In the genomic region with DNA sequence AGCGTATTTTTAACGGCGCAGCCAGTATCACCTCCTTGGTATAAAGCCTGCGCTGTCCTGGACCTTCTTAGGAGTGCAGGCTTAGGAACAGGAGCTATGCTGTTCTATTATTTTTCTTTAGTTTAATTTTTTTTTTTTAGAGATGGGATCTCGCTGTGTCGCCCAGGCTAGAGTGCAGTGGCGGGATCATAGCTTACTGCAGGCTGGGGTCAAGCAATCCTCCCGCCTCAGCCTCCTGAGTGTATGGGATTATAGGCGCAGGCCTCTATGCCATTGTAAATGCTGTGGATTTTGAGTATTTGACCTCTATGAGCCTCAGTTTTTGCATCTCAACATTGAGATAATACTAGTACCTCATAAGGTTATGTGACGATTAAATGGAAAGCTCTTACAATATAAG, we compare ENCODE assay signal across 11 cellular contexts. TPM values are rescaled to one million over a fixed set of nuclear protein-coding genes. Genes with fewer than 3 reads are reported as not detected.
DNase-seq lines count a peak whose midpoint lies in the region; ATAC-seq, FAIRE-seq and TF ChIP-seq lines count a peak whose summit lies in the region.
"Had no signal": no experiment of that assay in that cellular context is flagged by ENCODE, and none has a peak within 500 bp of the region (broad histone marks: within the 10 kb centered on the region; RNA-seq: fewer than 3 reads in every experiment).

No MANE protein-coding gene starts in this region.

- H3K4me1 ChIP-seq in A549: peaks cover 43% of the 10 kb centered on the region
- peaks cover 6% of the 10 kb centered on the region; the same call in 1 of the 2 replicates for H3K4me1 ChIP-seq in IMR-90 (ENCODE audit: control insufficient read depth, insufficient read depth, low read length)
- no peaks in the 10 kb centered on the region for H3K4me1 ChIP-seq in colonic mucosa
- peaks cover 28% of the 10 kb centered on the region in 2 donors for H3K4me1 ChIP-seq in naive thymus-derived CD4-positive, alpha-beta T cell (ENCODE audit: control insufficient read depth in 2 of 2, insufficient read depth in 2 of 2, low read length in 2 of 2)

- H3K9ac ChIP-seq in IMR-90 (ENCODE audit: low read depth, low read length) (no peak overlapping the region), colonic mucosa (ENCODE audit: low read depth in 2 of 2, low read length in 2 of 2) (peak overlapping the region; percentile 91 to 92)

- H4K5ac ChIP-seq in IMR-90 (ENCODE audit: low read depth, low read length): peak overlapping the region; percentile 90

- H3K27me3 Mint-ChIP-seq in naive thymus-derived CD4-positive, alpha-beta T cell: peaks cover 0 to 20% (median 0%) of the 10 kb centered on the region in 5 donors

- 87% methylated on average over 10 of the region's 10 CpGs for WGBS in A549 (ENCODE audit: missing lambda C conversion rate)
- no CpG with 5 or more reads among the region's 10 CpGs for WGBS in IMR-90 (ENCODE audit: extremely low coverage in 2 of 2, insufficient read length in 1 of 2), 2 experiments

- H3K56ac ChIP-seq in IMR-90 (ENCODE audit: extremely low read depth, insufficient read depth, low read length): no peak overlapping the region

- CTCF ChIA-PET in A549 (lab: Yijun Ruan, JAX): interaction anchor here (0.8 to 5.8 kb wide), 6 partner anchors 10 to 419 kb away, joined by 3 to 63 read pairs (median 9); partner anchors contain the start of gene CCDC184
- CTCF ChIA-PET in IMR-90 (lab: Yijun Ruan, JAX): interaction anchor here (1.4 to 3.8 kb wide), 3 partner anchors 10 to 34 kb away, joined by 4 to 18 read pairs (median 5); partner anchors contain the start of gene CCDC184
- CTCF ChIA-PET in naive thymus-derived CD4-positive, alpha-beta T cell (lab: Charles Lee): interaction anchor here (1.1 to 4.7 kb wide), 5 partner anchors 11 to 161 kb away, joined by 3 to 33 read pairs (median 6); partner anchors contain the start of gene CCDC184

- 0 out of 3 replicates have a peak overlapping the region, but pooled peaks have one; percentile 70 for H2BK15ac ChIP-seq in IMR-90 (ENCODE audit: low read depth, low read length)

- H3K4me2 ChIP-seq in A549 (peak overlapping the region; percentile 87), IMR-90 (ENCODE audit: low read depth, low read length) (peak overlapping the region; percentile 77)

- H3K36me3 ChIP-seq in IMR-90 (ENCODE audit: control insufficient read depth, insufficient read depth, low read length) (no peaks in the 10 kb centered on the region), colonic mucosa (no peaks in the 10 kb centered on the region)
- peaks cover 0 to 7% (median 0%) of the 10 kb centered on the region in 3 experiments for H3K36me3 ChIP-seq in naive thymus-derived CD4-positive, alpha-beta T cell (ENCODE audit: control insufficient read depth in 2 of 3, insufficient read depth in 3 of 3, low read length in 3 of 3)

- peaks cover 3% of the 10 kb centered on the region for H3K27me3 ChIP-seq in IMR-90 (ENCODE audit: control insufficient read depth, insufficient read depth, low read length)
- H3K27me3 ChIP-seq in colonic mucosa: no peaks in the 10 kb centered on the region
- no peaks in the 10 kb centered on the region for H3K27me3 ChIP-seq in naive thymus-derived CD4-positive, alpha-beta T cell (ENCODE audit: control insufficient read depth in 2 of 2, insufficient read depth in 2 of 2, low read length in 2 of 2)

- H2BK5ac ChIP-seq in IMR-90 (ENCODE audit: low read depth, low read length, poor library complexity, severe bottlenecking): peak overlapping the region; percentile 87

- peak overlapping the region; percentile 83 to 96 (median 92) for H3K4me3 Mint-ChIP-seq in naive thymus-derived CD4-positive, alpha-beta T cell

- peaks cover 31 to 60% (median 53%) of the 10 kb centered on the region in 7 donors for H3K4me1 Mint-ChIP-seq in naive thymus-derived CD4-positive, alpha-beta T cell

- H3K14ac ChIP-seq in IMR-90 (replicated peaks; ENCODE audit: low read depth, low read length): no peak overlapping the region; the same call in 1 of the 2 replicates

- H3K9me3 Mint-ChIP-seq in naive thymus-derived CD4-positive, alpha-beta T cell: peaks cover 6 to 34% (median 27%) of the 10 kb centered on the region in 11 donors

- no TSS peak for BruUV-seq in IMR-90 (replicated peaks; lab: Mats Ljungman, UMichigan)

- in situ Hi-C loops in IMR-90 (cut with MboI; ENCODE audit: low sequenced_read_pairs): no loop called here

- H4K8ac ChIP-seq in IMR-90 (ENCODE audit: low read depth in 2 of 2, low read length in 2 of 2): peak overlapping the region; percentile 99; a peak in 3 of 4 replicates

- TF ChIP-seq RAD21 in A549 (conservative IDR thresholded peaks at IDR 0.05 in 1 of 2, IDR thresholded peaks at IDR 0.05 in 1 of 2) (no peak), IMR-90 (IDR thresholded peaks at IDR 0.05; ENCODE audit: low read length) (no peak)

- H3K4ac ChIP-seq in IMR-90 (ENCODE audit: low read depth, low read length): peak overlapping the region; percentile 94

- H3K27ac ChIP-seq in A549 (peak overlapping the region; percentile 86 to 93), IMR-90 (ENCODE audit: insufficient read depth, low read length) (peak overlapping the region; percentile 77; the same call in 1 of the 2 replicates), colonic mucosa (peak overlapping the region; percentile 87)
- peak overlapping the region; percentile 98 for H3K27ac ChIP-seq in naive thymus-derived CD4-positive, alpha-beta T cell (ENCODE audit: low read depth, low read length)

- H4K91ac ChIP-seq in IMR-90 (ENCODE audit: insufficient read depth, low read depth, low read length): peak overlapping the region; percentile 96; the same call in 1 of the 2 replicates

- peaks cover 0 to 8% of the 10 kb centered on the region in 2 experiments; a peak in 2 of 4 replicates for H3K79me1 ChIP-seq in IMR-90 (ENCODE audit: low read depth in 1 of 2, low read length in 2 of 2)

- H2AK5ac ChIP-seq in IMR-90 (ENCODE audit: low read depth, low read length): no peak overlapping the region

- TF ChIP-seq CTCF in A549 (IDR thresholded peaks at IDR 0.05) (no peak), IMR-90 (conservative IDR thresholded peaks at IDR 0.05; ENCODE audit: low read depth, low read length) (no peak), colonic mucosa (IDR thresholded peaks at IDR 0.05) (no peak)

- DNase-seq in A549 (ENCODE audit: low read depth in 1 of 2, low spot score in 1 of 2): no peak
- DNase-seq in IMR-90: no peak
- DNase-seq in colonic mucosa: no peak
- DNase-seq in naive thymus-derived CD4-positive, alpha-beta T cell: peak in 1 of 9 donors; percentile 26
- DNase-seq in stimulated activated naive CD4-positive, alpha-beta T cell treated with Interleukin-2 at 50 U/mL for 16 hours (lab: John Stamatoyannopoulos, UW): no peak
- DNase-seq in putamen (ENCODE audit: low spot score): no peak
- no peak for DNase-seq in NCI-H2107 (lab: John Stamatoyannopoulos, UW)
- DNase-seq in NCI-H146 (lab: John Stamatoyannopoulos, UW): no peak

- dilution Hi-C loops in IMR-90 (cut with HindIII; ENCODE audit: low sequenced_read_pairs, unreplicated experiment): no loop called here

- H3K27ac Mint-ChIP-seq in naive thymus-derived CD4-positive, alpha-beta T cell: peak overlapping the region; percentile 94 to 99 (median 96)

- H3K9me1 ChIP-seq in IMR-90 (ENCODE audit: insufficient read depth, low read length): peaks cover 3% of the 10 kb centered on the region; the same call in 1 of the 2 replicates

- 0 out of 2 replicates have a peak overlapping the region, but pooled peaks have one; percentile 36 for H3K23ac ChIP-seq in IMR-90 (ENCODE audit: low read depth, low read length)

- no peaks in the 10 kb centered on the region for H4K20me1 ChIP-seq in IMR-90 (ENCODE audit: insufficient read depth, low read length)

- H2BK20ac ChIP-seq in IMR-90 (ENCODE audit: low read depth, low read length): no peak overlapping the region

- peak overlapping the region; percentile 96 for H2AFZ ChIP-seq in IMR-90 (replicated peaks; ENCODE audit: low read length, poor library complexity)

- TF ChIP-seq POLR2A in A549 (IDR thresholded peaks at IDR 0.05; ENCODE audit: low read length) (no peak), IMR-90 (IDR thresholded peaks at IDR 0.05; ENCODE audit: low read depth, low read length) (no peak)

- intact Hi-C loops in IMR-90 (cut with micrococcal nuclease) (loop anchor here (5.0 kb wide), 2 partner anchors 153 to 613 kb away; partner anchors contain the start of gene ZNF641), colonic mucosa (cut with DNase I) (no loop called here)
- intact Hi-C loops in naive thymus-derived CD4-positive, alpha-beta T cell (cut with micrococcal nuclease): loop anchor here (1.0 to 5.0 kb wide), 13 partner anchors 8 to 758 kb away; partner anchors contain the start of genes ASB8 (in 2 of the 2), CCDC184 (in 2 of the 2), CCNT1 (in 2 of the 2) and ZNF641 (in 2 of the 2)

- H3K9me3 ChIP-seq in A549: peaks cover 4% of the 10 kb centered on the region; the same call in 2 of the 3 replicates
- no peaks in the 10 kb centered on the region for H3K9me3 ChIP-seq in IMR-90 (ENCODE audit: control insufficient read depth, insufficient read depth, low read length)
- no peaks in the 10 kb centered on the region for H3K9me3 ChIP-seq in colonic mucosa
- H3K9me3 ChIP-seq in naive thymus-derived CD4-positive, alpha-beta T cell (ENCODE audit: control insufficient read depth in 2 of 3, low read length in 3 of 3): peaks cover 0 to 16% (median 3%) of the 10 kb centered on the region in 3 experiments

- no peak for TF ChIP-seq EP300 in A549 (IDR thresholded peaks at IDR 0.05)

- peak overlapping the region; percentile 66 for H3K4me3 ChIP-seq in A549
- peak overlapping the region; percentile 55 for H3K4me3 ChIP-seq in IMR-90 (ENCODE audit: insufficient read depth, low read depth, low read length)
- peak overlapping the region; percentile 51 for H3K4me3 ChIP-seq in colonic mucosa
- H3K4me3 ChIP-seq in naive thymus-derived CD4-positive, alpha-beta T cell (ENCODE audit: low read length): peak overlapping the region; percentile 89

- peak overlapping the region; percentile 44 for H2AK9ac ChIP-seq in IMR-90 (replicated peaks; ENCODE audit: low read depth, low read length, poor library complexity)

- no peak overlapping the region for H2BK120ac ChIP-seq in IMR-90 (ENCODE audit: low read depth, low read length)

- ATAC-seq in A549: no peak
- no peak for ATAC-seq in IMR-90 (ENCODE audit: low read depth)
- ATAC-seq in naive thymus-derived CD4-positive, alpha-beta T cell: no peak

- no peak for FAIRE-seq in A549 (lab: Jason Lieb, UNC)
- FAIRE-seq: G401.6, TTC549 had no signal

- POLR2A ChIA-PET in A549 (lab: Yijun Ruan, JAX): interaction anchor here (0.8 to 2.6 kb wide), 4 partner anchors 16 to 593 kb away, joined by 3 to 10 read pairs (median 4); partner anchors contain the start of genes ASB8 and TMEM106C
- POLR2A ChIA-PET in IMR-90 (lab: Charles Lee; ENCODE audit: unreplicated experiment): no interaction called here
- POLR2A ChIA-PET in naive thymus-derived CD4-positive, alpha-beta T cell (lab: Charles Lee): interaction anchor here (0.6 to 4.6 kb wide), 28 partner anchors 9 to 1120 kb away, joined by 3 to 56 read pairs (median 5); partner anchors contain the start of genes ASB8, CCDC184, CCNT1 and DDX23

- H3K36me3 Mint-ChIP-seq in naive thymus-derived CD4-positive, alpha-beta T cell: peaks cover 15 to 40% (median 32%) of the 10 kb centered on the region in 5 donors

- peak overlapping the region; percentile 35; the same call in 1 of the 2 replicates for H3K18ac ChIP-seq in IMR-90 (ENCODE audit: low read depth, low read length)

RNA-seq across cellular contexts. Expression of gene OR10AD1, which starts 4.1 kb away (rescaled TPM):
- polyA plus RNA-seq in A549 (2011; rRNA removed) (not detected in 2 replicates), A549 (2017; fragmentation: RNase III; extraction: RNeasy Plus Mini Kit Qiagen cat#74134 plus additional on column Dnase treatment) (not detected in 3 replicates), IMR-90 (2012; rRNA removed) (not detected in 2 replicates)
- polyA plus RNA-seq in A549 (2012; cell fraction: cytosol; rRNA removed): not detected in 2 replicates
- not detected in 2 replicates for polyA plus RNA-seq in A549 (2012; cell fraction: nucleus; rRNA removed)
- polyA minus RNA-seq in A549 (2011; rRNA and poly(A)+ RNA removed): not detected in 2 replicates
- total RNA-seq in IMR-90 (2012; rRNA removed) (not detected in 2 replicates), colonic mucosa (not detected)
- polyA plus RNA-seq in IMR-90 (2012; cell fraction: cytosol; rRNA removed): not detected in 2 replicates
- not detected in 2 replicates for polyA plus RNA-seq in IMR-90 (2012; cell fraction: nucleus; rRNA removed; ENCODE audit: low replicate concordance)
- total RNA-seq in naive thymus-derived CD4-positive, alpha-beta T cell: not detected
- polyA plus RNA-seq in naive thymus-derived CD4-positive, alpha-beta T cell: not detected
- total RNA-seq: left colon had no signal

RNA-seq across cellular contexts. Expression of gene CCDC184, which starts 15.5 kb away (rescaled TPM):
- 2.4 and 2.7 TPM in 2 replicates for polyA plus RNA-seq in A549 (2011; rRNA removed)
- 2.8 and 3.0 TPM in 2 replicates for polyA plus RNA-seq in A549 (2012; cell fraction: cytosol; rRNA removed)
- polyA plus RNA-seq in A549 (2012; cell fraction: nucleus; rRNA removed): 2.4 and 2.7 TPM in 2 replicates
- 1.2 to 1.6 TPM (median 1.5 TPM) in 3 replicates for polyA plus RNA-seq in A549 (2017; fragmentation: RNase III; extraction: RNeasy Plus Mini Kit Qiagen cat#74134 plus additional on column Dnase treatment)
- polyA minus RNA-seq in A549 (2011; rRNA and poly(A)+ RNA removed): 1.8 TPM in 2 replicates
- under 0.01 and 0.18 TPM in 2 replicates for total RNA-seq in IMR-90 (2012; rRNA removed)
- polyA plus RNA-seq in IMR-90 (2012; rRNA removed): 0.22 TPM in 2 replicates
- polyA plus RNA-seq in IMR-90 (2012; cell fraction: cytosol; rRNA removed): 0.31 and 0.70 TPM in 2 replicates
- 0.17 and 0.32 TPM in 2 replicates for polyA plus RNA-seq in IMR-90 (2012; cell fraction: nucleus; rRNA removed; ENCODE audit: low replicate concordance)
- total RNA-seq in colonic mucosa: under 1 TPM; 0.35 to 0.53 TPM
- 1 to 10 TPM in 2 of 5 experiments, under 1 TPM in 2, not detected in 1; 0.22 to 3.8 (median 1.8) TPM for total RNA-seq in naive thymus-derived CD4-positive, alpha-beta T cell
- polyA plus RNA-seq in naive thymus-derived CD4-positive, alpha-beta T cell: under 1 TPM in 1 of 2 donors, not detected in 1; 0.21 TPM

RNA-seq across cellular contexts. Expression of gene ASB8, which starts 41.7 kb away (rescaled TPM):
- 25.6 and 33.1 TPM in 2 replicates for polyA plus RNA-seq in A549 (2011; rRNA removed)
- polyA plus RNA-seq in A549 (2012; cell fraction: cytosol; rRNA removed): 10.7 and 14.4 TPM in 2 replicates
- polyA plus RNA-seq in A549 (2012; cell fraction: nucleus; rRNA removed): 5.8 and 7.9 TPM in 2 replicates
- 16.2 to 19.1 TPM (median 17.8 TPM) in 3 replicates for polyA plus RNA-seq in A549 (2017; fragmentation: RNase III; extraction: RNeasy Plus Mini Kit Qiagen cat#74134 plus additional on column Dnase treatment)
- polyA minus RNA-seq in A549 (2011; rRNA and poly(A)+ RNA removed): 30.3 and 37.6 TPM in 2 replicates
- total RNA-seq in IMR-90 (2012; rRNA removed): 20.8 and 26.7 TPM in 2 replicates
- 19.3 and 22.9 TPM in 2 replicates for polyA plus RNA-seq in IMR-90 (2012; rRNA removed)
- polyA plus RNA-seq in IMR-90 (2012; cell fraction: cytosol; rRNA removed): 8.3 and 16.9 TPM in 2 replicates
- polyA plus RNA-seq in IMR-90 (2012; cell fraction: nucleus; rRNA removed; ENCODE audit: low replicate concordance): 6.9 and 27.0 TPM in 2 replicates
- total RNA-seq in colonic mucosa: 10 to 100 TPM; 37.0 to 39.5 TPM
- total RNA-seq in naive thymus-derived CD4-positive, alpha-beta T cell: 10 to 100 TPM; 42.9 to 75.9 (median 54.9) TPM
- polyA plus RNA-seq in naive thymus-derived CD4-positive, alpha-beta T cell: 10 to 100 TPM; 71.5 to 93.5 TPM
